ENCODE assay signal across 9 cellular contexts in genomic region chr9:33297455-33297854, GRCh38. TPM values are rescaled to one million over a fixed set of nuclear protein-coding genes. Genes with fewer than 3 reads are reported as not detected.
A peak's percentile ranks its signal among the peaks of the same experiment; 100 is the strongest.
DNase-seq lines count a peak whose midpoint lies in the region; ATAC-seq and TF ChIP-seq lines count a peak whose summit lies in the region.
"Had no signal": no experiment of that assay in that cellular context is flagged by ENCODE, and none has a peak within 500 bp of the region (broad histone marks: within the 10 kb centered on the region; RNA-seq: fewer than 3 reads in every experiment).

No MANE protein-coding gene starts in this region.

- peaks cover 64% of the 10 kb centered on the region for H3K79me2 ChIP-seq in neural progenitor cell (ENCODE audit: low read depth)

- intact Hi-C loops in left colon (cut with DNase I, micrococcal nuclease) (no loop called here), vagina (cut with DNase I) (no loop called here)

- H3K4me1 Mint-ChIP-seq in T-cell (peaks cover 69 to 85% (median 79%) of the 10 kb centered on the region in 3 donors), neural progenitor cell (peaks cover under 1% of the 10 kb centered on the region)

- no peaks in the 10 kb centered on the region for H3F3A ChIP-seq in neural progenitor cell (ENCODE audit: low read depth)

- H3K27ac Mint-ChIP-seq in T-cell (peak overlapping the region; percentile 25 to 66), neural progenitor cell (no peak overlapping the region)

- H3K4me3 Mint-ChIP-seq in T-cell: peak overlapping the region; percentile 42 to 59 (median 42)
- no peak overlapping the region for H3K4me3 Mint-ChIP-seq in neural progenitor cell

- H3K9ac ChIP-seq in neural progenitor cell: no peak overlapping the region

- TF ChIP-seq CTCF in neural progenitor cell (IDR thresholded peaks at IDR 0.05): no peak
- TF ChIP-seq CTCF in vagina (IDR thresholded peaks at IDR 0.05): no peak

- CTCF ChIA-PET in T-cell (lab: Charles Lee): interaction anchor here in 1 of 2 donors (1.1 to 1.3 kb wide), 2 partner anchors 10 to 11 kb away, joined by 3 to 7 read pairs; no protein-coding TSS in a partner anchor

- H3K27me3 Mint-ChIP-seq in T-cell (no peaks in the 10 kb centered on the region), neural progenitor cell (ENCODE audit: insufficient read depth, low read depth) (no peaks in the 10 kb centered on the region)

- H3K27me3 ChIP-seq in neural progenitor cell (no peaks in the 10 kb centered on the region), vagina (no peaks in the 10 kb centered on the region)

- H3K4me2 ChIP-seq in neural progenitor cell: no peak overlapping the region

- H3K36me3 ChIP-seq in neural progenitor cell (peaks cover 3% of the 10 kb centered on the region), vagina (peaks cover 0 to 67% of the 10 kb centered on the region in 2 donors)

- DNase-seq in GF-D8 (lab: John Stamatoyannopoulos, UW) (peak; percentile 94), T-cell (peak in 9 of 34 experiments; percentile 6 to 52 (median 19)), left colon (peak; percentile 77 to 80), neural progenitor cell (ENCODE audit: low spot score) (no peak), 8988T (no peak), vagina (ENCODE audit: extremely low spot score in 2 of 2) (no peak)

- no peak overlapping the region for H2AFZ ChIP-seq in neural progenitor cell (replicated peaks)

- H3K9me3 ChIP-seq in neural progenitor cell (ENCODE audit: low read depth) (no peaks in the 10 kb centered on the region), vagina (no peaks in the 10 kb centered on the region)

- H3K36me3 Mint-ChIP-seq in T-cell (peaks cover 68% of the 10 kb centered on the region), neural progenitor cell (peaks cover 14% of the 10 kb centered on the region)

- H3K4me1 ChIP-seq in neural progenitor cell (no peaks in the 10 kb centered on the region), vagina (peaks cover 61% of the 10 kb centered on the region)

- no peaks in the 10 kb centered on the region for H3K9me3 Mint-ChIP-seq in T-cell
- H3K9me3 Mint-ChIP-seq in neural progenitor cell: no peaks in the 10 kb centered on the region

- TF ChIP-seq POLR2A in vagina (IDR thresholded peaks at IDR 0.05): no peak

- peaks cover 6% of the 10 kb centered on the region for H4K20me1 ChIP-seq in neural progenitor cell (ENCODE audit: low read depth)

- H3K4me3 ChIP-seq in neural progenitor cell (no peak overlapping the region), vagina (no peak overlapping the region)

- no peak overlapping the region for H3K27ac ChIP-seq in neural progenitor cell
- no peak overlapping the region for H3K27ac ChIP-seq in vagina

- ATAC-seq in GM19468 (IDR thresholded peaks at IDR 0.05; ENCODE audit: extremely low read depth, unreplicated experiment) (peak; percentile 97), HG03469 (IDR thresholded peaks at IDR 0.05; ENCODE audit: unreplicated experiment) (peak; percentile 93), T-cell (replicated peaks in 1 of 4) (peak; percentile 22 to 73 (median 35)), left colon (peak; percentile 80)

- POLR2A ChIA-PET in T-cell (lab: Charles Lee): no interaction called here

RNA-seq across cellular contexts. Expression of gene NFX1, which starts 7.1 kb away (rescaled TPM):
- total RNA-seq in T-cell (10 to 100 TPM; 41.5 to 55.8 (median 48.5) TPM), left colon (10 to 100 TPM; 35.2 to 38.3 TPM), neural progenitor cell (ENCODE audit: low replicate concordance) (13.0 and 14.6 TPM in 2 replicates), vagina (34.1 TPM)

RNA-seq across cellular contexts. Expression of gene CHMP5, which starts 32.6 kb away (rescaled TPM):
- 10 to 100 TPM; 20.5 to 32.1 (median 30.8) TPM for total RNA-seq in T-cell
- 100 to 1,000 TPM in 1 of 2 donors, 10 to 100 TPM in 1; 81.0 to 106 TPM for total RNA-seq in left colon
- total RNA-seq in neural progenitor cell (ENCODE audit: low replicate concordance): 74.9 and 135 TPM in 2 replicates
- 41.5 TPM for total RNA-seq in vagina

RNA-seq across cellular contexts. Expression of gene BAG1, which starts 32.9 kb away (rescaled TPM):
- total RNA-seq in T-cell (10 to 100 TPM; 59.4 to 69.9 (median 62.4) TPM), left colon (100 to 1,000 TPM; 159 to 163 TPM), neural progenitor cell (ENCODE audit: low replicate concordance) (44.3 and 49.2 TPM in 2 replicates), vagina (127 TPM)

RNA-seq across cellular contexts. Expression of gene SPINK4, which starts 57.5 kb away (rescaled TPM):
- total RNA-seq in T-cell (not detected), left colon (100 to 1,000 TPM in 1 of 2 donors, 10 to 100 TPM in 1; 13.9 to 146 TPM), neural progenitor cell (ENCODE audit: low replicate concordance) (not detected in 2 replicates), vagina (not detected)
- total RNA-seq: HT1080 had no signal

Comparison
In these comparisons a context has a peak if more than half of its experiments do, and no peak if none do; other contexts are left out.
1. DNase-seq: peak in GF-D8 (single experiment) and left colon (2 of 2); none in neural progenitor cell (single experiment), 8988T (single experiment) and vagina (0 of 2).
2. ATAC-seq: peak in every context shown above with its lines; median percentile 97 in GM19468; 93 in HG03469; 80 in left colon; 35 in T-cell.